In genomic region chrX:130718137-130718536, GRCh38 we compare ENCODE assay signal across 20 cellular contexts.
"Had no signal": no experiment of that assay in that cellular context is flagged by ENCODE, and none has a peak within 500 bp of the region (broad histone marks: within the 10 kb centered on the region; RNA-seq: fewer than 3 reads in every experiment).

No MANE protein-coding gene starts in this region.

- H3K9me3 Mint-ChIP-seq: naive thymus-derived CD4-positive, alpha-beta T cell; nephron progenitor cell; stimulated activated memory B cell treated with anti-CD40 and anti-IgM and Interleukin-4, amounts not matched to agents 10 μg/mL and 1 μg/mL and 100 μg/mL, for 72 hours; stimulated activated naive CD8-positive, alpha-beta T cell treated with anti-CD3 and anti-CD28 coated beads, Interleukin-15, Interleukin-2, amounts not matched to agents 100 ng/mL and 50 ng/mL, for 24 hours had no signal

- H3K27ac Mint-ChIP-seq: naive thymus-derived CD4-positive, alpha-beta T cell; stimulated activated memory B cell treated with anti-CD40 and anti-IgM and Interleukin-4, amounts not matched to agents 10 μg/mL and 1 μg/mL and 100 μg/mL, for 72 hours; stimulated activated naive CD8-positive, alpha-beta T cell treated with anti-CD3 and anti-CD28 coated beads, Interleukin-15, Interleukin-2, amounts not matched to agents 100 ng/mL and 50 ng/mL, for 24 hours had no signal

- H3K4me1 ChIP-seq: esophagus muscularis mucosa, spleen, testis had no signal

- H3K36me3 ChIP-seq: esophagus muscularis mucosa, gastrocnemius medialis, spleen, transverse colon had no signal

- DNase-seq: cortex of kidney; effector memory CD4-positive, alpha-beta T cell; gastrocnemius medialis; islet precursor cell; mammary epithelial cell; naive thymus-derived CD4-positive, alpha-beta T cell; nephron progenitor cell; posterior cingulate gyrus; spleen; stimulated activated CD4-positive, alpha-beta T cell treated with anti-CD3 and anti-CD28 coated beads, Interleukin-15, amount 100 ng/mL, for 24 hours; stimulated activated CD4-positive, alpha-beta T cell treated with anti-CD3 and anti-CD28 coated beads, Interleukin-1b, Interleukin-23, amount 100 ng/mL, for 48 hours; stimulated activated CD4-positive, alpha-beta T cell treated with anti-CD3 and anti-CD28 coated beads, Interleukin-4, amount 100 ng/mL, for 24 hours; testis; transverse colon had no signal

- H3K4me3 Mint-ChIP-seq: naive thymus-derived CD4-positive, alpha-beta T cell; stimulated activated memory B cell treated with anti-CD40 and anti-IgM and Interleukin-4, amounts not matched to agents 10 μg/mL and 1 μg/mL and 100 μg/mL, for 72 hours; stimulated activated naive CD8-positive, alpha-beta T cell treated with anti-CD3 and anti-CD28 coated beads, Interleukin-15, Interleukin-2, amounts not matched to agents 100 ng/mL and 50 ng/mL, for 24 hours had no signal

- H3K9me3 ChIP-seq: esophagus muscularis mucosa, gastrocnemius medialis, spleen, testis, transverse colon had no signal

- H3K27ac ChIP-seq: epithelial cell of prostate, esophagus muscularis mucosa, gastrocnemius medialis, spleen, testis, transverse colon had no signal

- H3K27me3 Mint-ChIP-seq: naive thymus-derived CD4-positive, alpha-beta T cell; stimulated activated memory B cell treated with anti-CD40 and anti-IgM and Interleukin-4, amounts not matched to agents 10 μg/mL and 1 μg/mL and 100 μg/mL, for 72 hours; stimulated activated naive CD8-positive, alpha-beta T cell treated with anti-CD3 and anti-CD28 coated beads, Interleukin-15, Interleukin-2, amounts not matched to agents 100 ng/mL and 50 ng/mL, for 24 hours had no signal

- ATAC-seq: gastrocnemius medialis; left lobe of liver; naive thymus-derived CD4-positive, alpha-beta T cell; sciatic nerve; stimulated activated memory B cell treated with anti-CD40 and anti-IgM and Interleukin-4, amounts not matched to agents 10 μg/mL and 1 μg/mL and 100 μg/mL, for 72 hours had no signal

- H3K4me3 ChIP-seq: esophagus muscularis mucosa, gastrocnemius medialis, spleen, testis, transverse colon had no signal

- H3K4me1 Mint-ChIP-seq: stimulated activated memory B cell treated with anti-CD40 and anti-IgM and Interleukin-4, amounts not matched to agents 10 μg/mL and 1 μg/mL and 100 μg/mL, for 72 hours had no signal

- H3K27me3 ChIP-seq: esophagus muscularis mucosa, gastrocnemius medialis, spleen, testis, transverse colon had no signal
